ENCODE assay signal across 13 cellular contexts in the genomic region with DNA sequence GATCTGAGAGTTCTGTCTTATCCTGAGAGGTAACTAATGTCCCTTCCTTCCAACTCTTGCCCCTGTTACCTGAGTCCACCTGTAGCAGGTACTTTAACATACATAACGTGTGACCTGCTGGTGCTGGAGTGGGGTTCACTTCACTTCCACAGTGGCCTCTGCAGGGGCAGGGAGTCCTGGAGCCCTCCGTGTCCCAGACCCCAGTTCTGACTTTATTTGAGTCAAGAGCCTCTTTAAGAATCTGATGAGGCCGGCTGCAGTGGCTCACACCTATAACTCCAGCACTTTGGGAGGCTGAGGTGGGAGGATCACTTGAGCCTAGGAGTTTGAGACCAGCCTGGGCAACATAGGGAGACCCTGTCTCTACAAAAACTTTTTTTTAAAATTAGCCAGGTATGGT.
"Had no signal": no experiment of that assay in that cellular context is flagged by ENCODE, and none has a peak within 500 bp of the region (broad histone marks: within the 10 kb centered on the region; RNA-seq: fewer than 3 reads in every experiment).

No MANE protein-coding gene starts in this region.

- H3K4me1 ChIP-seq: colonic mucosa had no signal

- H3K9ac ChIP-seq: SK-N-SH had no signal

- H3K9me3 Mint-ChIP-seq: activated naive CD4-positive, alpha-beta T cell treated with anti-CD3 and anti-CD28 coated beads, Interleukin-2, amount 10 ng/mL, durations not matched to agents 7 days and 5 days; activated T-helper 17 cell treated with anti-CD3 and anti-CD28 coated beads, Interleukin-2, amount 50 U/mL, for 72 hours; T-helper 1 cell treated with Interleukin-12 subunit alpha and Interleukin-12 subunit beta and Interleukin-4 antibody, amounts not matched to agents 30 μg/mL and 1 μg/mL, for 36 hours had no signal

- H3K4me3 Mint-ChIP-seq: activated naive CD4-positive, alpha-beta T cell treated with anti-CD3 and anti-CD28 coated beads, Interleukin-2, amount 10 ng/mL, durations not matched to agents 7 days and 5 days; activated T-helper 17 cell treated with anti-CD3 and anti-CD28 coated beads, Interleukin-2, amount 50 U/mL, for 72 hours; nephron progenitor cell; T-helper 1 cell treated with Interleukin-12 subunit alpha and Interleukin-12 subunit beta and Interleukin-4 antibody, amounts not matched to agents 30 μg/mL and 1 μg/mL, for 36 hours had no signal

- H3K27me3 ChIP-seq: cardiac muscle cell, colonic mucosa, hepatocyte had no signal

- H3K27ac Mint-ChIP-seq: activated naive CD4-positive, alpha-beta T cell treated with anti-CD3 and anti-CD28 coated beads, Interleukin-2, amount 10 ng/mL, durations not matched to agents 7 days and 5 days; activated T-helper 17 cell treated with anti-CD3 and anti-CD28 coated beads, Interleukin-2, amount 50 U/mL, for 72 hours; nephron progenitor cell; T-helper 1 cell treated with Interleukin-12 subunit alpha and Interleukin-12 subunit beta and Interleukin-4 antibody, amounts not matched to agents 30 μg/mL and 1 μg/mL, for 36 hours had no signal

- H3K27me3 Mint-ChIP-seq: activated T-helper 17 cell treated with anti-CD3 and anti-CD28 coated beads, Interleukin-2, amount 50 U/mL, for 72 hours had no signal

- H3K36me3 ChIP-seq: cardiac muscle cell, colonic mucosa had no signal

- DNase-seq: activated CD4-positive, CD25-positive, alpha-beta regulatory T cell; activated naive CD4-positive, alpha-beta T cell treated with anti-CD3 and anti-CD28 coated beads, Interleukin-2, amount 10 ng/mL, durations not matched to agents 7 days and 5 days; effector CD4-positive, alpha-beta T cell; nephron progenitor cell; SK-N-SH; stimulated activated CD4-positive, alpha-beta T cell treated with anti-CD3 and anti-CD28 coated beads, Interleukin-4, amount 100 ng/mL, for 4 hours had no signal

- H3K4me3 ChIP-seq: cardiac muscle cell, colonic mucosa, hepatocyte, lung, mucosa of descending colon had no signal

- H3K27ac ChIP-seq: cardiac muscle cell, colonic mucosa, hepatocyte had no signal

- H3K9me3 ChIP-seq: colonic mucosa, mucosa of descending colon, SK-N-SH had no signal

- H3K36me3 Mint-ChIP-seq: activated naive CD4-positive, alpha-beta T cell treated with anti-CD3 and anti-CD28 coated beads, Interleukin-2, amount 10 ng/mL, durations not matched to agents 7 days and 5 days had no signal

- H3K4me1 Mint-ChIP-seq: activated naive CD4-positive, alpha-beta T cell treated with anti-CD3 and anti-CD28 coated beads, Interleukin-2, amount 10 ng/mL, durations not matched to agents 7 days and 5 days; activated T-helper 17 cell treated with anti-CD3 and anti-CD28 coated beads, Interleukin-2, amount 50 U/mL, for 72 hours; nephron progenitor cell had no signal
